8 cellular contexts compared by ENCODE assay signal in the genomic region with DNA sequence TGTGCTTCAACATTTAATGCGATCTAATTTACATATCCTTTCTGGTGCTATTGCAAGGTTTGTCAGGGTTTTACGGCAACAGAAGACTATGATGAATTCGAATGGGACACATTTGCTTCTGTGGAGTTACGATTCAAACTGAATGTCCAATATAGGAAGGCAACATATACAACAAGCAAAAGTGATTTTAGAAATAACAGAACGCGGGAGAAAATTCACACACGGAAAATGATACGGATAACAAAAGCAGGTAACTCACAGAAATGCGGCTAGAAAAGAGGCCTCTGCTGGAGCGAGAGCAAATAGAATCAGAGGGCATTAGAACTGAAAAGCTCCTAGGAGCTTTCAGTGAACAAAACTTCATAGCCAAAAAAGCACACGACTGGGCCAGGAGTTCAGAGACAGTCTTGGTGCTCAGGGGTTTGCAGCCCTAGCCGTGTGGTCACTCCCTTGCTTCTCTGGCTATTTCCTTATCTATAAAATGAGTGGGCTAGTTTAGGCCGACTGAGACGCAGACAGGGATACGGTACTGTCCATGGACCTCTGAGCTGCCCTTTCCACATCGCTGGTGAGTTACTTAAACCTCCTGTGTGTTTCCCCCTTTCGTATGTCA. TPM values are rescaled to one million over a fixed set of nuclear protein-coding genes. Genes with fewer than 3 reads are reported as not detected.
DNase-seq lines count a peak whose midpoint lies in the region; ATAC-seq and TF ChIP-seq lines count a peak whose summit lies in the region.

No MANE protein-coding gene starts in this region.

- H3K36me3 ChIP-seq in effector memory CD4-positive, alpha-beta T cell (ENCODE audit: control insufficient read depth, insufficient read depth, low read length): no peaks in the 10 kb centered on the region
- H3K36me3 ChIP-seq in muscle layer of colon (ENCODE audit: insufficient read depth, low read length): no peaks in the 10 kb centered on the region

- no peak for TF ChIP-seq CTCF in C4-2B (conservative IDR thresholded peaks at IDR 0.05)

- H3K9me3 ChIP-seq in effector memory CD4-positive, alpha-beta T cell (ENCODE audit: control insufficient read depth, low read length): no peaks in the 10 kb centered on the region
- H3K9me3 ChIP-seq in muscle layer of colon (ENCODE audit: low read length): no peaks in the 10 kb centered on the region

- no peaks in the 10 kb centered on the region for H3K27me3 ChIP-seq in effector memory CD4-positive, alpha-beta T cell (replicated peaks; ENCODE audit: control insufficient read depth, insufficient read depth, low read length, poor library complexity, severe bottlenecking)
- no peaks in the 10 kb centered on the region for H3K27me3 ChIP-seq in muscle layer of colon (ENCODE audit: control insufficient read depth in 1 of 2, insufficient read depth in 2 of 2, low read length in 2 of 2)

- ATAC-seq in GM18520 (IDR thresholded peaks at IDR 0.05; ENCODE audit: unreplicated experiment) (peak; percentile 12), HG03064 (IDR thresholded peaks at IDR 0.05; ENCODE audit: low read depth, unreplicated experiment) (peak; percentile 31)

- H3K27ac ChIP-seq in C4-2B (peak overlapping the region; percentile 93), muscle layer of colon (ENCODE audit: low read depth, low read length) (peak overlapping the region; percentile 94)
- peak overlapping the region; percentile 100 for H3K27ac ChIP-seq in effector memory CD4-positive, alpha-beta T cell (ENCODE audit: insufficient read depth, low read length, poor library complexity, severe bottlenecking)

- DNase-seq in RPMI8226: peak; percentile 51
- DNase-seq in effector memory CD4-positive, alpha-beta T cell: peak in 1 of 3 donors; percentile 1
- no peak for DNase-seq in mucosa of gallbladder (ENCODE audit: low spot score)
- no peak for DNase-seq in superior temporal gyrus (ENCODE audit: extremely low spot score)

- H3K9ac ChIP-seq in muscle layer of colon (ENCODE audit: low read length): peak overlapping the region; percentile 94

- H3K4me3 ChIP-seq in effector memory CD4-positive, alpha-beta T cell (ENCODE audit: insufficient read depth, low read depth, low read length, poor library complexity, severe bottlenecking): peak overlapping the region; percentile 100
- peak overlapping the region; percentile 78 to 84 for H3K4me3 ChIP-seq in muscle layer of colon (ENCODE audit: low read depth in 1 of 2, low read length in 2 of 2)

- H3K4me1 ChIP-seq in effector memory CD4-positive, alpha-beta T cell (ENCODE audit: control insufficient read depth, insufficient read depth, low read length, poor library complexity, severe bottlenecking): peaks cover 8% of the 10 kb centered on the region
- peaks cover 13% of the 10 kb centered on the region for H3K4me1 ChIP-seq in muscle layer of colon (ENCODE audit: insufficient read depth, low read length)

RNA-seq across cellular contexts. Expression of a gene that starts 0.6 kb away (rescaled TPM):
- total RNA-seq in mucosa of gallbladder: 159 TPM
